Comparison of ENCODE assay signal across 18 cellular contexts in genomic region chr7:67773081-67773480, GRCh38.
A peak's percentile ranks its signal among the peaks of the same experiment; 100 is the strongest.
DNase-seq lines count a peak whose midpoint lies in the region; ATAC-seq, FAIRE-seq and TF ChIP-seq lines count a peak whose summit lies in the region.
"Had no signal": no experiment of that assay in that cellular context is flagged by ENCODE, and none has a peak within 500 bp of the region (broad histone marks: within the 10 kb centered on the region; RNA-seq: fewer than 3 reads in every experiment).

No MANE protein-coding gene starts in this region.

- peaks cover 0 to 11% of the 10 kb centered on the region in 2 experiments; a peak in 1 of 4 replicates for H3K4me1 ChIP-seq in SK-N-SH (ENCODE audit: control insufficient read depth in 1 of 2, insufficient read depth in 2 of 2, low read depth in 1 of 2, low read length in 1 of 2)

- CTCF ChIA-PET in SK-N-SH (lab: Yijun Ruan, JAX) = interaction anchor here (1.1 to 1.3 kb wide), 4 partner anchors 10 to 56 kb away, joined by 3 to 6 read pairs (median 3); no protein-coding TSS in a partner anchor

- H3K4me3 ChIP-seq in SK-N-SH (ENCODE audit: low read depth in 2 of 2, low read length in 1 of 2) = no peak overlapping the region
- H3K4me3 ChIP-seq: GM12878, GM23338 had no signal

- H3K36me3 Mint-ChIP-seq in nephron (ENCODE audit: low read depth) = no peaks in the 10 kb centered on the region
- H3K36me3 Mint-ChIP-seq: CD4-positive, alpha-beta memory T cell had no signal

- H4K20me1 ChIP-seq in SK-N-SH (ENCODE audit: insufficient read depth) = no peaks in the 10 kb centered on the region

- DNase-seq in SK-N-SH = peak; percentile 53
- no peak for DNase-seq in HTR-8/SVneo (ENCODE audit: insufficient read length, low spot score)
- DNase-seq: C1 segment of cervical spinal cord; Calu3; CD4-positive, alpha-beta memory T cell; COR-L47; DMS79; EL; GDM1; H9 had no signal

- no peak overlapping the region for H3K9ac ChIP-seq in SK-N-SH

- H3K27ac ChIP-seq in SK-N-SH (ENCODE audit: low read depth in 2 of 2, low read length in 1 of 2) (no peak overlapping the region), VCaP (peak overlapping the region; percentile 78)

- TF ChIP-seq EP300 in SK-N-SH (IDR thresholded peaks at IDR 0.05; ENCODE audit: borderline replicate concordance in 1 of 2, low read depth in 1 of 2, low read length in 1 of 2) = peak in 1 of 2 experiments; percentile 15; a peak in 1 of 4 replicates

- H3K4me1 Mint-ChIP-seq in nephron = peaks cover 16% of the 10 kb centered on the region
- H3K4me1 Mint-ChIP-seq: CD4-positive, alpha-beta memory T cell; GM23338 had no signal

- peak overlapping the region in 2 of 3 experiments; percentile 7 to 9 for H3K27ac Mint-ChIP-seq in nephron
- H3K27ac Mint-ChIP-seq: CD4-positive, alpha-beta memory T cell; GM23338; H9 had no signal

- no peaks in the 10 kb centered on the region for H3K9me3 Mint-ChIP-seq in nephron
- H3K9me3 Mint-ChIP-seq: H9 had no signal

- 14% methylated on average over 6 of the region's 6 CpGs for WGBS in SK-N-SH (ENCODE audit: low lambda C conversion rate)

- no peaks in the 10 kb centered on the region for H3K36me3 ChIP-seq in SK-N-SH (replicated peaks in 1 of 2; ENCODE audit: control insufficient read depth in 1 of 2, insufficient read depth in 2 of 2, low read length in 1 of 2)

- no peaks in the 10 kb centered on the region for H3K79me2 ChIP-seq in SK-N-SH (ENCODE audit: insufficient read depth)

- peaks cover 35% of the 10 kb centered on the region for H3K27me3 Mint-ChIP-seq in nephron (ENCODE audit: low read depth)
- H3K27me3 Mint-ChIP-seq: CD4-positive, alpha-beta memory T cell had no signal

- no peaks in the 10 kb centered on the region for H3K27me3 ChIP-seq in SK-N-SH (ENCODE audit: insufficient read depth)

- no peaks in the 10 kb centered on the region for H3F3A ChIP-seq in SK-N-SH (replicated peaks; ENCODE audit: insufficient read depth)

- no peaks in the 10 kb centered on the region for H3K9me2 ChIP-seq in SK-N-SH

- H2AFZ ChIP-seq in SK-N-SH (ENCODE audit: low read depth) = no peak overlapping the region
- H2AFZ ChIP-seq: GM23338 had no signal

- no peak overlapping the region for H3K4me2 ChIP-seq in SK-N-SH
- H3K4me2 ChIP-seq: GM23338 had no signal

- no peak overlapping the region for H3K4me3 Mint-ChIP-seq in nephron
- H3K4me3 Mint-ChIP-seq: CD4-positive, alpha-beta memory T cell; GM23338; H9 had no signal

- POLR2A ChIA-PET in SK-N-SH (lab: Yijun Ruan, JAX) = no interaction called here

- FAIRE-seq in HTR-8/SVneo (lab: Jason Lieb, UNC) = no peak
- FAIRE-seq: GM12878, GM18507 had no signal

- no peak for TF ChIP-seq RAD21 in SK-N-SH (IDR thresholded peaks at IDR 0.05; ENCODE audit: low read length)

- no peaks in the 10 kb centered on the region; the same call in 1 of the 2 replicates for H3K9me3 ChIP-seq in SK-N-SH

- ATAC-seq in SK-N-SH treated with all-trans-retinoic acid at 6 μM for 48 hours (no peak), GM18502 (IDR thresholded peaks at IDR 0.05; ENCODE audit: poor library complexity, unreplicated experiment) (no peak)
- ATAC-seq: GM12878, GM23338, HCT116 had no signal

- TF ChIP-seq CTCF in SK-N-SH (IDR thresholded peaks at IDR 0.05) = no peak
- no peak for TF ChIP-seq CTCF in VCaP (conservative IDR thresholded peaks at IDR 0.05)
- TF ChIP-seq CTCF in nephron (IDR thresholded peaks at IDR 0.05; ENCODE audit: unreplicated experiment in 3 of 3) = no peak

TF ChIP-seq in SK-N-SH, 30 proteins besides CTCF, POLR2A, EP300 and RAD21:
- TF ChIP-seq TAF1 (IDR thresholded peaks at IDR 0.05; ENCODE audit: borderline replicate concordance, low read depth, low read length) = no peak
- TF ChIP-seq FOSL2 (IDR thresholded peaks at IDR 0.05; ENCODE audit: borderline replicate concordance, low read depth) = no peak
- TF ChIP-seq GATA2 (CRISPR knock-in tag; IDR thresholded peaks at IDR 0.05) = no peak
- no peak for TF ChIP-seq NRF1 (IDR thresholded peaks at IDR 0.05; ENCODE audit: low read depth, low read length)
- TF ChIP-seq, protein P1, sequence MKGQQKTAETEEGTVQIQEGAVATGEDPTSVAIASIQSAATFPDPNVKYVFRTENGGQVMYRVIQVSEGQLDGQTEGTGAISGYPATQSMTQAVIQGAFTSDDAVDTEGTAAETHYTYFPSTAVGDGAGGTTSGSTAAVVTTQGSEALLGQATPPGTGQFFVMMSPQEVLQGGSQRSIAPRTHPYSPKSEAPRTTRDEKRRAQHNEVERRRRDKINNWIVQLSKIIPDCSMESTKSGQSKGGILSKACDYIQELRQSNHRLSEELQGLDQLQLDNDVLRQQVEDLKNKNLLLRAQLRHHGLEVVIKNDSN (IDR thresholded peaks at IDR 0.05; ENCODE audit: borderline replicate concordance, low read depth) = no peak

TF ChIP-seq in SK-N-SH treated with all-trans-retinoic acid at 6 μM for 48 hours, 23 proteins besides CTCF, POLR2A, EP300 and RAD21 (continues in another document):
- TF ChIP-seq ZFP30 (CRISPR knock-in tag; IDR thresholded peaks at IDR 0.05) (no peak), RARB (CRISPR knock-in tag; IDR thresholded peaks at IDR 0.05) (no peak), ESRRG (CRISPR knock-in tag; IDR thresholded peaks at IDR 0.05) (no peak), ZC3H10 (CRISPR knock-in tag; IDR thresholded peaks at IDR 0.05) (no peak), ARNTL (CRISPR knock-in tag; IDR thresholded peaks at IDR 0.05; ENCODE audit: borderline replicate concordance, low read depth) (no peak), OSR1 (CRISPR knock-in tag; IDR thresholded peaks at IDR 0.05) (no peak), ISL1 (CRISPR knock-in tag; IDR thresholded peaks at IDR 0.05) (no peak), PATZ1 (CRISPR knock-in tag; IDR thresholded peaks at IDR 0.05; ENCODE audit: borderline replicate concordance) (no peak), ZNF70 (CRISPR knock-in tag; IDR thresholded peaks at IDR 0.05) (no peak), CSDC2 (CRISPR knock-in tag; IDR thresholded peaks at IDR 0.05) (no peak), ZNF565 (CRISPR knock-in tag; conservative IDR thresholded peaks at IDR 0.05; ENCODE audit: low read depth) (no peak), ZFP3 (CRISPR knock-in tag; IDR thresholded peaks at IDR 0.05) (no peak), ZNF8 (CRISPR knock-in tag; IDR thresholded peaks at IDR 0.05) (no peak), TOX (CRISPR knock-in tag; IDR thresholded peaks at IDR 0.05; ENCODE audit: borderline replicate concordance) (no peak)
- TF ChIP-seq, protein P2, sequence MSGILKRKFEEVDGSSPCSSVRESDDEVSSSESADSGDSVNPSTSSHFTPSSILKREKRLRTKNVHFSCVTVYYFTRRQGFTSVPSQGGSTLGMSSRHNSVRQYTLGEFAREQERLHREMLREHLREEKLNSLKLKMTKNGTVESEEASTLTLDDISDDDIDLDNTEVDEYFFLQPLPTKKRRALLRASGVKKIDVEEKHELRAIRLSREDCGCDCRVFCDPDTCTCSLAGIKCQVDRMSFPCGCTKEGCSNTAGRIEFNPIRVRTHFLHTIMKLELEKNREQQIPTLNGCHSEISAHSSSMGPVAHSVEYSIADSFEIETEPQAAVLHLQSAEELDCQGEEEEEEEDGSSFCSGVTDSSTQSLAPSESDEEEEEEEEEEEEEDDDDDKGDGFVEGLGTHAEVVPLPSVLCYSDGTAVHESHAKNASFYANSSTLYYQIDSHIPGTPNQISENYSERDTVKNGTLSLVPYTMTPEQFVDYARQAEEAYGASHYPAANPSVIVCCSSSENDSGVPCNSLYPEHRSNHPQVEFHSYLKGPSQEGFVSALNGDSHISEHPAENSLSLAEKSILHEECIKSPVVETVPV (CRISPR knock-in tag; IDR thresholded peaks at IDR 0.05) = no peak
- TF ChIP-seq, protein P3, sequence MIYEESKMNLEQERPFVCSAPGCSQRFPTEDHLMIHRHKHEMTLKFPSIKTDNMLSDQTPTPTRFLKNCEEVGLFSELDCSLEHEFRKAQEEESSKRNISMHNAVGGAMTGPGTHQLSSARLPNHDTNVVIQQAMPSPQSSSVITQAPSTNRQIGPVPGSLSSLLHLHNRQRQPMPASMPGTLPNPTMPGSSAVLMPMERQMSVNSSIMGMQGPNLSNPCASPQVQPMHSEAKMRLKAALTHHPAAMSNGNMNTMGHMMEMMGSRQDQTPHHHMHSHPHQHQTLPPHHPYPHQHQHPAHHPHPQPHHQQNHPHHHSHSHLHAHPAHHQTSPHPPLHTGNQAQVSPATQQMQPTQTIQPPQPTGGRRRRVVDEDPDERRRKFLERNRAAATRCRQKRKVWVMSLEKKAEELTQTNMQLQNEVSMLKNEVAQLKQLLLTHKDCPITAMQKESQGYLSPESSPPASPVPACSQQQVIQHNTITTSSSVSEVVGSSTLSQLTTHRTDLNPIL (CRISPR knock-in tag; IDR thresholded peaks at IDR 0.05; ENCODE audit: low read depth) = no peak
